In genomic region chr16:81453091-81453728, GRCh38 we compare ENCODE assay signal across 22 cellular contexts. TPM values are rescaled to one million over a fixed set of nuclear protein-coding genes. Genes with fewer than 3 reads are reported as not detected.
DNase-seq lines count a peak whose midpoint lies in the region; ATAC-seq and TF ChIP-seq lines count a peak whose summit lies in the region.
"Had no signal": no experiment of that assay in that cellular context is flagged by ENCODE, and none has a peak within 500 bp of the region (broad histone marks: within the 10 kb centered on the region; RNA-seq: fewer than 3 reads in every experiment).

No MANE protein-coding gene starts in this region.

- H3K4me3 ChIP-seq in right lobe of liver = no peak overlapping the region
- no peak overlapping the region for H3K4me3 ChIP-seq in vagina
- H3K4me3 ChIP-seq: dorsolateral prefrontal cortex, gastroesophageal sphincter, left ventricle myocardium inferior, mucosa of descending colon, ovary had no signal

- peaks cover 80% of the 10 kb centered on the region for H3K4me1 Mint-ChIP-seq in stimulated activated naive CD8-positive, alpha-beta T cell treated with anti-CD3 and anti-CD28 coated beads, Interleukin-15, Interleukin-2, amounts not matched to agents 100 ng/mL and 50 ng/mL, for 24 hours (ENCODE audit: low read depth)
- peaks cover 78% of the 10 kb centered on the region for H3K4me1 Mint-ChIP-seq in stimulated activated naive CD8-positive, alpha-beta T cell treated with anti-CD3 and anti-CD28 coated beads, Interleukin-15, amount 100 ng/mL, for 72 hours
- peaks cover 34% of the 10 kb centered on the region for H3K4me1 Mint-ChIP-seq in activated T-helper 17 cell treated with anti-CD3 and anti-CD28 coated beads, Interleukin-2, amount 50 U/mL, for 72 hours

- 56% methylated on average over 9 of the region's 14 CpGs for WGBS in right lobe of liver (ENCODE audit: insufficient coverage, low coverage, low lambda C conversion rate, missing lambda C conversion rate)

- peaks cover 0 to 94% (median 50%) of the 10 kb centered on the region in 4 donors for H3K4me1 ChIP-seq in right lobe of liver
- H3K4me1 ChIP-seq in vagina = peaks cover 80% of the 10 kb centered on the region

- H3K27ac ChIP-seq in right lobe of liver (peak overlapping the region in 1 of 3 donors; percentile 59), vagina (peak overlapping the region; percentile 2)
- H3K27ac ChIP-seq: gastroesophageal sphincter, ovary had no signal

- TF ChIP-seq POLR2A in right lobe of liver (IDR thresholded peaks at IDR 0.05) = no peak
- no peak for TF ChIP-seq POLR2A in vagina (IDR thresholded peaks at IDR 0.05)

- H3K27ac Mint-ChIP-seq in stimulated activated naive CD8-positive, alpha-beta T cell treated with anti-CD3 and anti-CD28 coated beads, Interleukin-15, Interleukin-2, amounts not matched to agents 100 ng/mL and 50 ng/mL, for 24 hours = peak overlapping the region; percentile 38
- H3K27ac Mint-ChIP-seq in stimulated activated naive CD8-positive, alpha-beta T cell treated with anti-CD3 and anti-CD28 coated beads, Interleukin-15, amount 100 ng/mL, for 72 hours = peak overlapping the region in 1 of 2 donors; percentile 54
- H3K27ac Mint-ChIP-seq in activated T-helper 17 cell treated with anti-CD3 and anti-CD28 coated beads, Interleukin-2, amount 50 U/mL, for 72 hours = peak overlapping the region; percentile 94

- TF ChIP-seq CTCF in right lobe of liver (IDR thresholded peaks at IDR 0.05) (no peak), vagina (IDR thresholded peaks at IDR 0.05) (no peak)

- peaks cover 12% of the 10 kb centered on the region for H3K9me3 Mint-ChIP-seq in stimulated activated naive CD8-positive, alpha-beta T cell treated with anti-CD3 and anti-CD28 coated beads, Interleukin-15, Interleukin-2, amounts not matched to agents 100 ng/mL and 50 ng/mL, for 24 hours
- H3K9me3 Mint-ChIP-seq in stimulated activated naive CD8-positive, alpha-beta T cell treated with anti-CD3 and anti-CD28 coated beads, Interleukin-15, amount 100 ng/mL, for 72 hours = peaks cover 7 to 8% of the 10 kb centered on the region in 2 donors
- H3K9me3 Mint-ChIP-seq in activated T-helper 17 cell treated with anti-CD3 and anti-CD28 coated beads, Interleukin-2, amount 50 U/mL, for 72 hours = peaks cover 5% of the 10 kb centered on the region

- H3K36me3 ChIP-seq in right lobe of liver (no peaks in the 10 kb centered on the region), vagina (no peaks in the 10 kb centered on the region)
- H3K36me3 ChIP-seq: left ventricle myocardium inferior, ovary had no signal

- no peaks in the 10 kb centered on the region for H3K27me3 Mint-ChIP-seq in stimulated activated naive CD8-positive, alpha-beta T cell treated with anti-CD3 and anti-CD28 coated beads, Interleukin-15, Interleukin-2, amounts not matched to agents 100 ng/mL and 50 ng/mL, for 24 hours
- no peaks in the 10 kb centered on the region for H3K27me3 Mint-ChIP-seq in stimulated activated naive CD8-positive, alpha-beta T cell treated with anti-CD3 and anti-CD28 coated beads, Interleukin-15, amount 100 ng/mL, for 72 hours
- no peaks in the 10 kb centered on the region for H3K27me3 Mint-ChIP-seq in activated T-helper 17 cell treated with anti-CD3 and anti-CD28 coated beads, Interleukin-2, amount 50 U/mL, for 72 hours
- H3K27me3 Mint-ChIP-seq: activated naive CD8-positive, alpha-beta T cell treated with anti-CD3 and anti-CD28 coated beads for 36 hours had no signal

- ATAC-seq in stimulated activated naive CD8-positive, alpha-beta T cell treated with anti-CD3 and anti-CD28 coated beads, Interleukin-15, amount 100 ng/mL, for 72 hours = no peak
- ATAC-seq in activated T-helper 17 cell treated with anti-CD3 and anti-CD28 coated beads, Interleukin-2, amount 50 U/mL, for 72 hours (replicated peaks) = no peak
- ATAC-seq in right lobe of liver (peak; percentile 4 to 56 (median 30)), HG02798 (IDR thresholded peaks at IDR 0.05; ENCODE audit: poor library complexity, unreplicated experiment) (no peak), HG02759 (IDR thresholded peaks at IDR 0.05; ENCODE audit: unreplicated experiment) (no peak)
- ATAC-seq: gastroesophageal sphincter, HCT116, mucosa of descending colon had no signal

- no peak for DNase-seq in stimulated activated naive CD8-positive, alpha-beta T cell treated with anti-CD3 and anti-CD28 coated beads, Interleukin-15, amount 100 ng/mL, for 72 hours
- DNase-seq in right lobe of liver (peak; percentile 54 to 73 (median 72)), vagina (ENCODE audit: extremely low spot score in 2 of 2) (no peak), HT-29 (ENCODE audit: low spot score) (no peak)
- DNase-seq: activated CD4-positive, alpha-beta T cell treated with anti-CD3 and anti-CD28 coated beads for 4 hours; activated naive CD8-positive, alpha-beta T cell treated with anti-CD3 and anti-CD28 coated beads for 36 hours; activated T-cell treated with anti-CD3 and anti-CD28 coated beads for 4 hours; Caco-2; dorsolateral prefrontal cortex; EL; left ventricle myocardium inferior; NCI-H1417 treated with DMSO at 0.1 percent for 48 hours; ovary; SK-N-SH; stimulated activated CD4-positive, alpha-beta T cell treated with anti-CD3 and anti-CD28 coated beads, Interleukin-2, amount 100 ng/mL, for 24 hours had no signal

- H3K36me3 Mint-ChIP-seq in stimulated activated naive CD8-positive, alpha-beta T cell treated with anti-CD3 and anti-CD28 coated beads, Interleukin-15, Interleukin-2, amounts not matched to agents 100 ng/mL and 50 ng/mL, for 24 hours (ENCODE audit: low read depth) = peaks cover 23% of the 10 kb centered on the region
- H3K36me3 Mint-ChIP-seq in activated T-helper 17 cell treated with anti-CD3 and anti-CD28 coated beads, Interleukin-2, amount 50 U/mL, for 72 hours (ENCODE audit: low read depth) = peaks cover 38% of the 10 kb centered on the region

- H3K9me3 ChIP-seq in right lobe of liver = no peaks in the 10 kb centered on the region
- H3K9me3 ChIP-seq in vagina = no peaks in the 10 kb centered on the region
- H3K9me3 ChIP-seq: Caco-2, gastroesophageal sphincter, left ventricle myocardium inferior, mucosa of descending colon, ovary, SK-N-SH had no signal

- H3K4me3 Mint-ChIP-seq in stimulated activated naive CD8-positive, alpha-beta T cell treated with anti-CD3 and anti-CD28 coated beads, Interleukin-15, Interleukin-2, amounts not matched to agents 100 ng/mL and 50 ng/mL, for 24 hours = no peak overlapping the region
- H3K4me3 Mint-ChIP-seq in stimulated activated naive CD8-positive, alpha-beta T cell treated with anti-CD3 and anti-CD28 coated beads, Interleukin-15, amount 100 ng/mL, for 72 hours = no peak overlapping the region
- H3K4me3 Mint-ChIP-seq in activated T-helper 17 cell treated with anti-CD3 and anti-CD28 coated beads, Interleukin-2, amount 50 U/mL, for 72 hours = peak overlapping the region; percentile 85

- H3K27me3 ChIP-seq in right lobe of liver (no peaks in the 10 kb centered on the region), vagina (no peaks in the 10 kb centered on the region)
- H3K27me3 ChIP-seq: dorsolateral prefrontal cortex, gastroesophageal sphincter, ovary had no signal

- intact Hi-C loops in right lobe of liver (cut with DNase I) (loop anchor here in 1 of 2 donors (10.0 kb wide), 1 partner anchor 82 kb away; no protein-coding TSS in a partner anchor), vagina (cut with DNase I) (no loop called here)

RNA-seq across cellular contexts. Expression of gene CMIP, which starts 8.6 kb away (rescaled TPM):
- total RNA-seq in activated T-helper 17 cell treated with anti-CD3 and anti-CD28 coated beads, Interleukin-2, amount 50 U/mL, for 72 hours = 10 to 100 TPM; 28.5 to 57.5 TPM
- total RNA-seq in right lobe of liver (10 to 100 TPM; 12.2 to 23.0 (median 16.5) TPM), vagina (66.3 TPM)
- total RNA-seq in HT-29 (2014; rRNA removed; shearing (Covaris generic)) = 17.3 and 24.7 TPM in 2 replicates

Comparison
In these comparisons a context has a peak if more than half of its experiments do, and no peak if none do; other contexts are left out.
1. ATAC-seq: peak in right lobe of liver (4 of 4); none in stimulated activated naive CD8-positive, alpha-beta T cell treated with anti-CD3 and anti-CD28 coated beads, Interleukin-15, amount 100 ng/mL, for 72 hours (single experiment), activated T-helper 17 cell treated with anti-CD3 and anti-CD28 coated beads, Interleukin-2, amount 50 U/mL, for 72 hours (single experiment), HG02798 (single experiment) and HG02759 (single experiment).
2. DNase-seq: peak in right lobe of liver (3 of 3); none in stimulated activated naive CD8-positive, alpha-beta T cell treated with anti-CD3 and anti-CD28 coated beads, Interleukin-15, amount 100 ng/mL, for 72 hours (0 of 2), vagina (0 of 2) and HT-29 (single experiment).